8 cellular contexts compared by ENCODE assay signal in the genomic region with DNA sequence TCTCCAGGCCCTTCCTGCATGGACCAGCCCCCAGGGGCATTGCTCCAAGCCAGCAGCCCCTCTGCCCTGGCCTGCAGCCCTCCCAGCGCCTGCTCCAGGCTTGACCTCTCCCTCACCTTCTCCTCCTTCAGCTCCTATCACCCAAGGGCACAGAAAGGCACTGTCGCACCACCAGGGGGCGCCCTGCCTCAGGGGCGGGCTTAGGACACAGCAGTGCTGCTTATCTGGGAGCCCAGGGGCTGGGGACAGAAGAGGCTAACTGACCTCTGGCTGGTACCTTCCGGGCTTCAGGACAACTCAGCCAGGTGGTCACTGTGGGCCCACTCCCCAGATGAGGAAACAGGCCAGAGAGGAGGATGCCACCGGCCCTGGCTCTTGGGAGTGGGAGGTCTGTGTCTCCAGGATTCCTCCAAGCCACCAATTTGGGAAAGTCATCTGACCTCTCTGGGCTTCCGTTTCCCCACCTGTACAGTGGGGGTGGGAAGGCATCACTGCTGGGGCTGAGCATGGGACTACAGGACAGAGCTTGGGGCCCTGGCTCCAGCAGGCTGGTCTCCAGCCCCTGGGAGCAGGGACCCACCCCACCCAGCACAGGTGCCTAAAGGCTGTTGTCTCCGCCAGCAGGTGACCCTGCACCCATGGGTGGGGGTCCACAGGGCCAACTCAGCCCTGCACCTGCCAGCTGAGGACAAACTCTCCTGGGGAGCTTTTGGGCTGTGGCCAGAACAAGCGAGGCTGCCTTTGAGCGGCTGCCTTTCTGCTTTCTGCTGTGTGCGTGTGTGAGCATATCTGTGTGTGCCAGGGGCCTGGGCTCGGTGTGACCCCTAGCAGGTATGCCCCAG.
DNase-seq lines count a peak whose midpoint lies in the region; ATAC-seq and TF ChIP-seq lines count a peak whose summit lies in the region.

No MANE protein-coding gene starts in this region.

- TF ChIP-seq CTCF in GM10248 (IDR thresholded peaks at IDR 0.05; ENCODE audit: control extremely low read depth, extremely low read depth, low read depth, missing control alignments) (peak; percentile 99), epithelial cell of esophagus (IDR thresholded peaks at IDR 0.05; ENCODE audit: insufficient read depth, low read depth, low read length, missing control alignments) (peak; percentile 96)

- H3K4me3 ChIP-seq in epithelial cell of esophagus (ENCODE audit: low read length): no peak overlapping the region

- peak; percentile 17; the same call in 1 of the 2 replicates for TF ChIP-seq EP300 in Ishikawa (IDR thresholded peaks at IDR 0.05; ENCODE audit: borderline replicate concordance)

- DNase-seq in GM10248 (ENCODE audit: extremely low spot score) (peak; percentile 86), OCI-M1 (lab: John Stamatoyannopoulos, UW) (peak; percentile 80), activated T-cell treated with anti-CD3 and anti-CD28 coated beads for 24 hours (ENCODE audit: low read depth) (peak; percentile 78), epithelial cell of esophagus (ENCODE audit: low read depth) (peak; percentile 86), middle frontal gyrus (ENCODE audit: extremely low spot score, low spot score) (peak; percentile 47)
- peak; percentile 70 to 79 for DNase-seq in stimulated activated CD8-positive, alpha-beta memory T cell treated with anti-CD3 and anti-CD28 coated beads, Interleukin-4, amount 100 ng/mL, for 1 hour (ENCODE audit: low read depth in 2 of 2, low spot score in 1 of 2)

- CTCF ChIA-PET in GM10248 (lab: Yijun Ruan, JAX): interaction anchor here (0.5 to 8.8 kb wide), 45 partner anchors 8 to 399 kb away, joined by 3 to 140 read pairs (median 4); partner anchors contain the start of genes BRF1, CDCA4 and GPR132

- POLR2A ChIA-PET in GM10248 (lab: Yijun Ruan, JAX): no interaction called here

- ATAC-seq in HG02623 (IDR thresholded peaks at IDR 0.05; ENCODE audit: unreplicated experiment): no peak

- peak; percentile 88 for TF ChIP-seq RAD21 in Ishikawa (IDR thresholded peaks at IDR 0.05; ENCODE audit: low read depth)

TF ChIP-seq in Ishikawa, 13 proteins besides CTCF, POLR2A, EP300 and RAD21:
- TF ChIP-seq NFIC (IDR thresholded peaks at IDR 0.05) (no peak), REST (IDR thresholded peaks at IDR 0.05; ENCODE audit: low read depth) (no peak), EGR1 (IDR thresholded peaks at IDR 0.05) (no peak), TEAD4 (IDR thresholded peaks at IDR 0.05) (no peak), ZBTB7A (IDR thresholded peaks at IDR 0.05; ENCODE audit: low read depth) (no peak; the same call in 1 of the 2 replicates), CEBPB (IDR thresholded peaks at IDR 0.05) (no peak), YY1 (IDR thresholded peaks at IDR 0.05; ENCODE audit: low read depth) (0 out of 2 replicates have a peak, but pooled peaks have one; percentile 25), FOXM1 (IDR thresholded peaks at IDR 0.05; ENCODE audit: borderline replicate concordance, low read depth) (no peak), USF1 (IDR thresholded peaks at IDR 0.05) (peak; percentile 6; the same call in 1 of the 2 replicates), TCF12 (IDR thresholded peaks at IDR 0.05; ENCODE audit: low read depth) (peak; percentile 33; the same call in 1 of the 2 replicates), CREB1 (IDR thresholded peaks at IDR 0.05; ENCODE audit: low read depth) (no peak)
